ENCODE assay signal across 9 cellular contexts in genomic region chrX:49192722-49193328, GRCh38. TPM values are rescaled to one million over a fixed set of nuclear protein-coding genes. Genes with fewer than 3 reads are reported as not detected.
DNase-seq lines count a peak whose midpoint lies in the region; ATAC-seq, FAIRE-seq and TF ChIP-seq lines count a peak whose summit lies in the region.
"Had no signal": no experiment of that assay in that cellular context is flagged by ENCODE, and none has a peak within 500 bp of the region (broad histone marks: within the 10 kb centered on the region; RNA-seq: fewer than 3 reads in every experiment).

No MANE protein-coding gene starts in this region.

- FAIRE-seq in kidney (lab: Jason Lieb, UNC): no peak
- FAIRE-seq: TTC549 had no signal

- no peak overlapping the region for H3K4me3 ChIP-seq in kidney (ENCODE audit: low read length in 2 of 2)

- peak; percentile 28 for TF ChIP-seq CTCF in kidney (IDR thresholded peaks at IDR 0.05; ENCODE audit: borderline replicate concordance, extremely low read depth, insufficient read depth)

- ATAC-seq in GM19397 (IDR thresholded peaks at IDR 0.05; ENCODE audit: unreplicated experiment): no peak

- no peak overlapping the region for H3K9ac ChIP-seq in kidney (ENCODE audit: low read length in 2 of 2)

- peak overlapping the region; percentile 51 for H3K4me3 Mint-ChIP-seq in activated T-helper 1 cell treated with anti-CD3 and anti-CD28 coated beads, Interleukin-12 subunit alpha, Interleukin-12 subunit beta, Interleukin-2, Interleukin-4 antibody, amounts not matched to agents 30 ng/mL and 10 ng/mL and 1 ng/mL, durations not matched to agents 14 hours and 24 hours and 36 hours

- peak overlapping the region; percentile 75 for H3K27ac Mint-ChIP-seq in activated T-helper 1 cell treated with anti-CD3 and anti-CD28 coated beads, Interleukin-12 subunit alpha, Interleukin-12 subunit beta, Interleukin-2, Interleukin-4 antibody, amounts not matched to agents 30 ng/mL and 10 ng/mL and 1 ng/mL, durations not matched to agents 14 hours and 24 hours and 36 hours

- no peak overlapping the region for H3K27ac ChIP-seq in kidney (ENCODE audit: low read depth in 2 of 2, low read length in 2 of 2)

- H3K9me3 Mint-ChIP-seq in activated T-helper 1 cell treated with anti-CD3 and anti-CD28 coated beads, Interleukin-12 subunit alpha, Interleukin-12 subunit beta, Interleukin-2, Interleukin-4 antibody, amounts not matched to agents 30 ng/mL and 10 ng/mL and 1 ng/mL, durations not matched to agents 14 hours and 24 hours and 36 hours: no peaks in the 10 kb centered on the region

- no peaks in the 10 kb centered on the region for H3K27me3 Mint-ChIP-seq in activated T-helper 1 cell treated with anti-CD3 and anti-CD28 coated beads, Interleukin-12 subunit alpha, Interleukin-12 subunit beta, Interleukin-2, Interleukin-4 antibody, amounts not matched to agents 30 ng/mL and 10 ng/mL and 1 ng/mL, durations not matched to agents 14 hours and 24 hours and 36 hours (ENCODE audit: insufficient read depth)

- H3K9me3 ChIP-seq in kidney (ENCODE audit: control insufficient read depth in 1 of 2, low read length in 2 of 2): no peaks in the 10 kb centered on the region

- intact Hi-C loops in activated T-helper 1 cell treated with anti-CD3 and anti-CD28 coated beads, Interleukin-12 subunit alpha, Interleukin-12 subunit beta, Interleukin-2, Interleukin-4 antibody, amounts not matched to agents 30 ng/mL and 10 ng/mL and 1 ng/mL, durations not matched to agents 14 hours and 24 hours and 36 hours (cut with micrococcal nuclease): loop anchor here (1.0 to 5.0 kb wide), 3 partner anchors 391 to 684 kb away; partner anchors contain the start of gene HDAC6
- intact Hi-C loops in kidney (cut with DNase I): no loop called here

- DNase-seq in NCI-H2081 (lab: John Stamatoyannopoulos, UW) (peak; percentile 8 to 9), NCI-H2081 treated with DMSO at 0.1 percent for 48 hours (lab: John Stamatoyannopoulos, UW) (no peak), HuH-7 (ENCODE audit: low spot score) (peak; percentile 64), kidney (no peak), OCI-M2 (lab: John Stamatoyannopoulos, UW; ENCODE audit: unreplicated experiment) (no peak), HuH-7.5 (ENCODE audit: low spot score) (no peak)
- no peak for DNase-seq in activated T-helper 1 cell treated with anti-CD3 and anti-CD28 coated beads, Interleukin-12 subunit alpha, Interleukin-12 subunit beta, Interleukin-2, Interleukin-4 antibody, amounts not matched to agents 30 ng/mL and 10 ng/mL and 1 ng/mL, durations not matched to agents 14 hours and 24 hours and 36 hours (ENCODE audit: low spot score)

- no peaks in the 10 kb centered on the region for H3K4me1 ChIP-seq in kidney (ENCODE audit: control insufficient read depth in 1 of 2, insufficient read depth in 1 of 2, low read depth in 1 of 2, low read length in 2 of 2)

- H3K36me3 Mint-ChIP-seq in activated T-helper 1 cell treated with anti-CD3 and anti-CD28 coated beads, Interleukin-12 subunit alpha, Interleukin-12 subunit beta, Interleukin-2, Interleukin-4 antibody, amounts not matched to agents 30 ng/mL and 10 ng/mL and 1 ng/mL, durations not matched to agents 14 hours and 24 hours and 36 hours (ENCODE audit: low read depth): peaks cover 2% of the 10 kb centered on the region

- H3K36me3 ChIP-seq in kidney (ENCODE audit: control insufficient read depth in 1 of 2, insufficient read depth in 2 of 2, low read length in 2 of 2): no peaks in the 10 kb centered on the region

- H3K4me1 Mint-ChIP-seq in activated T-helper 1 cell treated with anti-CD3 and anti-CD28 coated beads, Interleukin-12 subunit alpha, Interleukin-12 subunit beta, Interleukin-2, Interleukin-4 antibody, amounts not matched to agents 30 ng/mL and 10 ng/mL and 1 ng/mL, durations not matched to agents 14 hours and 24 hours and 36 hours (ENCODE audit: low read depth): peaks cover 24% of the 10 kb centered on the region

RNA-seq across cellular contexts. Expression of gene PRICKLE3, which starts 6.7 kb away (rescaled TPM):
- 19.5 and 20.4 TPM in 2 replicates for total RNA-seq in activated T-helper 1 cell treated with anti-CD3 and anti-CD28 coated beads, Interleukin-12 subunit alpha, Interleukin-12 subunit beta, Interleukin-2, Interleukin-4 antibody, amounts not matched to agents 30 ng/mL and 10 ng/mL and 1 ng/mL, durations not matched to agents 14 hours and 24 hours and 36 hours
- total RNA-seq in kidney: 11.6 TPM
- polyA plus RNA-seq in kidney (ENCODE audit: insufficient read depth, low read depth, low replicate concordance): 3.4 TPM

RNA-seq across cellular contexts. Expression of gene SYP, which starts 7.2 kb away (rescaled TPM):
- 2.9 and 3.3 TPM in 2 replicates for total RNA-seq in activated T-helper 1 cell treated with anti-CD3 and anti-CD28 coated beads, Interleukin-12 subunit alpha, Interleukin-12 subunit beta, Interleukin-2, Interleukin-4 antibody, amounts not matched to agents 30 ng/mL and 10 ng/mL and 1 ng/mL, durations not matched to agents 14 hours and 24 hours and 36 hours
- total RNA-seq in kidney: 4.0 TPM
- 7.2 TPM for polyA plus RNA-seq in kidney (ENCODE audit: insufficient read depth, low read depth, low replicate concordance)

RNA-seq across cellular contexts. Expression of gene PLP2, which starts 21.1 kb away (rescaled TPM):
- 72.9 and 73.2 TPM in 2 replicates for total RNA-seq in activated T-helper 1 cell treated with anti-CD3 and anti-CD28 coated beads, Interleukin-12 subunit alpha, Interleukin-12 subunit beta, Interleukin-2, Interleukin-4 antibody, amounts not matched to agents 30 ng/mL and 10 ng/mL and 1 ng/mL, durations not matched to agents 14 hours and 24 hours and 36 hours
- 139 TPM for total RNA-seq in kidney
- polyA plus RNA-seq in kidney (ENCODE audit: insufficient read depth, low read depth, low replicate concordance): 58.6 TPM

RNA-seq across cellular contexts. Expression of gene MAGIX, which starts 30.3 kb away (rescaled TPM):
- total RNA-seq in activated T-helper 1 cell treated with anti-CD3 and anti-CD28 coated beads, Interleukin-12 subunit alpha, Interleukin-12 subunit beta, Interleukin-2, Interleukin-4 antibody, amounts not matched to agents 30 ng/mL and 10 ng/mL and 1 ng/mL, durations not matched to agents 14 hours and 24 hours and 36 hours: 1.4 and 2.8 TPM in 2 replicates
- 11.6 TPM for total RNA-seq in kidney
- 34.0 TPM for polyA plus RNA-seq in kidney (ENCODE audit: insufficient read depth, low read depth, low replicate concordance)

RNA-seq across cellular contexts. Expression of gene CACNA1F, which starts 40.3 kb away (rescaled TPM):
- total RNA-seq in activated T-helper 1 cell treated with anti-CD3 and anti-CD28 coated beads, Interleukin-12 subunit alpha, Interleukin-12 subunit beta, Interleukin-2, Interleukin-4 antibody, amounts not matched to agents 30 ng/mL and 10 ng/mL and 1 ng/mL, durations not matched to agents 14 hours and 24 hours and 36 hours: 0.05 and 0.13 TPM in 2 replicates
- total RNA-seq in kidney: 0.25 TPM
- 0.15 TPM for polyA plus RNA-seq in kidney (ENCODE audit: insufficient read depth, low read depth, low replicate concordance)

Comparison
In these comparisons a context has a peak if more than half of its experiments do, and no peak if none do; other contexts are left out.
1. DNase-seq: peak in NCI-H2081 (2 of 2) and HuH-7 (single experiment); none in NCI-H2081 treated with DMSO at 0.1 percent for 48 hours (single experiment), activated T-helper 1 cell treated with anti-CD3 and anti-CD28 coated beads, Interleukin-12 subunit alpha, Interleukin-12 subunit beta, Interleukin-2, Interleukin-4 antibody, amounts not matched to agents 30 ng/mL and 10 ng/mL and 1 ng/mL, durations not matched to agents 14 hours and 24 hours and 36 hours (single experiment), kidney (single experiment), OCI-M2 (single experiment) and HuH-7.5 (single experiment).